ENCODE assay signal across 1 cellular context in genomic region chr10:97849101-97849490, GRCh38.
TF ChIP-seq lines count a peak whose summit lies in the region.

No MANE protein-coding gene starts in this region.

TF ChIP-seq in HepG2, 621 proteins besides CTCF, POLR2A, EP300 and RAD21 (continued from another document):
- TF ChIP-seq, protein P1, sequence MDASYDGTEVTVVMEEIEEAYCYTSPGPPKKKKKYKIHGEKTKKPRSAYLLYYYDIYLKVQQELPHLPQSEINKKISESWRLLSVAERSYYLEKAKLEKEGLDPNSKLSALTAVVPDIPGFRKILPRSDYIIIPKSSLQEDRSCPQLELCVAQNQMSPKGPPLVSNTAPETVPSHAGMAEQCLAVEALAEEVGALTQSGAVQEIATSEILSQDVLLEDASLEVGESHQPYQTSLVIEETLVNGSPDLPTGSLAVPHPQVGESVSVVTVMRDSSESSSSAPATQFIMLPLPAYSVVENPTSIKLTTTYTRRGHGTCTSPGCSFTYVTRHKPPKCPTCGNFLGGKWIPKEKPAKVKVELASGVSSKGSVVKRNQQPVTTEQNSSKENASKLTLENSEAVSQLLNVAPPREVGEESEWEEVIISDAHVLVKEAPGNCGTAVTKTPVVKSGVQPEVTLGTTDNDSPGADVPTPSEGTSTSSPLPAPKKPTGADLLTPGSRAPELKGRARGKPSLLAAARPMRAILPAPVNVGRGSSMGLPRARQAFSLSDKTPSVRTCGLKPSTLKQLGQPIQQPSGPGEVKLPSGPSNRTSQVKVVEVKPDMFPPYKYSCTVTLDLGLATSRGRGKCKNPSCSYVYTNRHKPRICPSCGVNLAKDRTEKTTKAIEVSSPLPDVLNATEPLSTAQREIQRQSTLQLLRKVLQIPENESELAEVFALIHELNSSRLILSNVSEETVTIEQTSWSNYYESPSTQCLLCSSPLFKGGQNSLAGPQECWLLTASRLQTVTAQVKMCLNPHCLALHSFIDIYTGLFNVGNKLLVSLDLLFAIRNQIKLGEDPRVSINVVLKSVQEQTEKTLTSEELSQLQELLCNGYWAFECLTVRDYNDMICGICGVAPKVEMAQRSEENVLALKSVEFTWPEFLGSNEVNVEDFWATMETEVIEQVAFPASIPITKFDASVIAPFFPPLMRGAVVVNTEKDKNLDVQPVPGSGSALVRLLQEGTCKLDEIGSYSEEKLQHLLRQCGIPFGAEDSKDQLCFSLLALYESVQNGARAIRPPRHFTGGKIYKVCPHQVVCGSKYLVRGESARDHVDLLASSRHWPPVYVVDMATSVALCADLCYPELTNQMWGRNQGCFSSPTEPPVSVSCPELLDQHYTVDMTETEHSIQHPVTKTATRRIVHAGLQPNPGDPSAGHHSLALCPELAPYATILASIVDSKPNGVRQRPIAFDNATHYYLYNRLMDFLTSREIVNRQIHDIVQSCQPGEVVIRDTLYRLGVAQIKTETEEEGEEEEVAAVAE (CRISPR knock-in tag; IDR thresholded peaks at IDR 0.05; ENCODE audit: borderline replicate concordance) = no peak
- TF ChIP-seq KDM2A (CRISPR knock-in tag; IDR thresholded peaks at IDR 0.05; ENCODE audit: borderline replicate concordance, low read depth) (no peak), ETV6 (CRISPR knock-in tag; conservative IDR thresholded peaks at IDR 0.05) (no peak), ZNF598 (CRISPR knock-in tag; IDR thresholded peaks at IDR 0.05; ENCODE audit: borderline replicate concordance) (no peak), ZBTB39 (CRISPR knock-in tag; IDR thresholded peaks at IDR 0.05) (no peak), DRAP1 (CRISPR knock-in tag; IDR thresholded peaks at IDR 0.05) (no peak), ZMYM3 (CRISPR knock-in tag; IDR thresholded peaks at IDR 0.05) (no peak)
- TF ChIP-seq, protein P2, sequence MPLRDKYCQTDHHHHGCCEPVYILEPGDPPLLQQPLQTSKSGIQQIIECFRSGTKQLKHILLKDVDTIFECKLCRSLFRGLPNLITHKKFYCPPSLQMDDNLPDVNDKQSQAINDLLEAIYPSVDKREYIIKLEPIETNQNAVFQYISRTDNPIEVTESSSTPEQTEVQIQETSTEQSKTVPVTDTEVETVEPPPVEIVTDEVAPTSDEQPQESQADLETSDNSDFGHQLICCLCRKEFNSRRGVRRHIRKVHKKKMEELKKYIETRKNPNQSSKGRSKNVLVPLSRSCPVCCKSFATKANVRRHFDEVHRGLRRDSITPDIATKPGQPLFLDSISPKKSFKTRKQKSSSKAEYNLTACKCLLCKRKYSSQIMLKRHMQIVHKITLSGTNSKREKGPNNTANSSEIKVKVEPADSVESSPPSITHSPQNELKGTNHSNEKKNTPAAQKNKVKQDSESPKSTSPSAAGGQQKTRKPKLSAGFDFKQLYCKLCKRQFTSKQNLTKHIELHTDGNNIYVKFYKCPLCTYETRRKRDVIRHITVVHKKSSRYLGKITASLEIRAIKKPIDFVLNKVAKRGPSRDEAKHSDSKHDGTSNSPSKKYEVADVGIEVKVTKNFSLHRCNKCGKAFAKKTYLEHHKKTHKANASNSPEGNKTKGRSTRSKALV (CRISPR knock-in tag; IDR thresholded peaks at IDR 0.05) = no peak
